Comparison of ENCODE assay signal across 11 cellular contexts in the genomic region with DNA sequence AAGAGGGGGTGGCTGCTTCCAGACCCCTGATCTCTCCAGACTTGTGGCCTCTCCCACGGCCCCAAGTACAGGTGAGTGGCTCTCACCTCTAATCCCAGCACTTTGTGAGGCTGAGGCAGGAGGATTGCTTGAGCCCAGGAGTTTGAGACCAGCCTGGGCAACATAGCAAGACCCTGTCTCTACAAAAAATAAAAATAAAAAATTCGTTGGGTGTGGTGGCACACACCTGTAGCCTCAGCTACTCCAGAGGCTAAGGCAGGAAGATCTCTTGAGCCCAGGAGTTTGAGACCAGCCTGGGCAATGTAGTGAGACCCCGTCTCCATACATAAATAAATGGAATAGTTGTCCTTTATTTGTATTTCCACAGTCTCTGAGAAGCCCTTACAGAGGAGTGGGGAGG. TPM values are rescaled to one million over a fixed set of nuclear protein-coding genes. Genes with fewer than 3 reads are reported as not detected.
"Had no signal": no experiment of that assay in that cellular context is flagged by ENCODE, and none has a peak within 500 bp of the region (broad histone marks: within the 10 kb centered on the region; RNA-seq: fewer than 3 reads in every experiment).

No MANE protein-coding gene starts in this region.

RNA-seq across cellular contexts. Expression of a gene that starts 6.2 kb away (rescaled TPM):
- total RNA-seq: activated CD8-positive, alpha-beta memory T cell treated with anti-CD3 and anti-CD28 coated beads, Interleukin-2, amount 10 ng/mL, durations not matched to agents 7 days and 5 days; aorta; chondrocyte; heart right ventricle; right atrium auricular region; skeletal muscle tissue had no signal
- polyA plus RNA-seq: aorta, heart right ventricle had no signal

RNA-seq across cellular contexts. Expression of a gene that starts 7.8 kb away (rescaled TPM):
- total RNA-seq: activated CD8-positive, alpha-beta memory T cell treated with anti-CD3 and anti-CD28 coated beads, Interleukin-2, amount 10 ng/mL, durations not matched to agents 7 days and 5 days; aorta; bronchial epithelial cell; chondrocyte; gastroesophageal sphincter; heart right ventricle; progenitor cell of endocrine pancreas; right atrium auricular region; skeletal muscle tissue; vagina had no signal
- polyA plus RNA-seq: naive thymus-derived CD8-positive, alpha-beta T cell had no signal
